Comparison of ENCODE assay signal across 8 cellular contexts in the genomic region with DNA sequence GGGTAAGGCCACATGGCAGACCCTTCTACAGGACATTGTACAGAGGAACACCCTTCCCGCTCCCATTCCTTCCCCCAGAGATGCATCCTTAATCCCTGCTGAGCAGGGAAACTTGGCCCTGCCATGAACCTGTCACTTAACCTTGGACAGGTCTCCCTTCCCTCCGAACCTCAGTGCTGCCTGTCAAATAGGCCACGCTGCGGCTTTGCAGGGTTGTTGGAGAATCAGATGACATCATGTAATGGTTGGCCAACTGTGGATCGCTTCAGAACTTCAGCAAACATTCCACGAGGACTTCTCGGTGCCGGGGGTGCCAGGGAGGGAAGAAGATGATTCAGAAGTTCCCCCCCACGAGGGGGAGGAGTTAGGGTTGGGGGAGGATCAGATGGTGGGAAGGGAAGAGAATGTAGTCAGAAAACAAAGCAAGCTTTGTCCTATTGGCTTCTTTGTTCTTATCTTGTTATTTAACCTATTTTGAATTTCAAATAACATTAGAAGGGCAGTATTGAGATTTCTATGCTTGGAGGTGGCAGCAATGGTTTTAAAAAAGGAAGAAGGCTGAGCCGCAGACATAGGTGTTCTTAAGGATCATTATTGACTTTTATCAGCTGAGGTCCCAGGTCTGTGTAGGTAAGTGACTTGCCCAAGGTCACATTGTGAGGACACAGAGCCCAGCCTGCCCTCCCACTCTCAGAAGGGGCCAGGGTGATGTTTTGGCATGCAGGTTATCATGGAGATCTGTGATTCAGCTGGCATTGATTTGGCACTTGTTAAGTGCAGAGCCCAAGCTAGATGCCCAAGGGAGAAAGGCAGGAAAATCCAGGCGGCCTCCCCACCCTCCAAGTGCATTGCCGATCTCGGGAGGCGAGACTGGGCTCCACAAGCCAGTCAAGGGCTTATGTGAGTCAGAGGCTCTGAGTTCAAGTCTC. TPM values are rescaled to one million over a fixed set of nuclear protein-coding genes. Genes with fewer than 3 reads are reported as not detected.
A peak's percentile ranks its signal among the peaks of the same experiment; 100 is the strongest.
DNase-seq lines count a peak whose midpoint lies in the region; ATAC-seq, FAIRE-seq and TF ChIP-seq lines count a peak whose summit lies in the region.

No MANE protein-coding gene starts in this region.

- peak overlapping the region; percentile 50 for H3K9ac ChIP-seq in HUES6 (ENCODE audit: low read length)

- H3K27me3 Mint-ChIP-seq in effector memory CD8-positive, alpha-beta T cell: peaks cover 37 to 73% of the 10 kb centered on the region in 2 donors

- no peak for FAIRE-seq in D721Med (lab: Jason Lieb, UNC)

- TF ChIP-seq CTCF in lower leg skin (IDR thresholded peaks at IDR 0.05) (no peak), tibial nerve (IDR thresholded peaks at IDR 0.05) (peak in 1 of 5 experiments; percentile 12), D721Med (IDR thresholded peaks at IDR 0.05; ENCODE audit: insufficient read depth, missing control alignments) (no peak)

- TF ChIP-seq POLR2A in lower leg skin (IDR thresholded peaks at IDR 0.05) (no peak), tibial nerve (IDR thresholded peaks at IDR 0.05) (no peak)

- 22 to 23% methylated on average over 14 of the region's 14 CpGs for WGBS in lower leg skin, 2 donors
- 20 to 22% methylated on average over 14 of the region's 14 CpGs for WGBS in tibial nerve, 2 donors

- H3K36me3 ChIP-seq in HUES6 (ENCODE audit: control insufficient read depth, insufficient read depth, low read length): peaks cover 17% of the 10 kb centered on the region; the same call in 1 of the 2 replicates
- H3K36me3 ChIP-seq in tibial nerve: peaks cover 0 to 25% (median 0%) of the 10 kb centered on the region in 3 donors

- no peak for ATAC-seq in HG02571 (IDR thresholded peaks at IDR 0.05; ENCODE audit: unreplicated experiment)
- no peak for ATAC-seq in effector memory CD8-positive, alpha-beta T cell (replicated peaks)

- H3K27me3 ChIP-seq in HUES6 (ENCODE audit: control insufficient read depth, insufficient read depth, low read length) (peaks cover 12% of the 10 kb centered on the region), tibial nerve (no peaks in the 10 kb centered on the region)

- H3K4me1 Mint-ChIP-seq in effector memory CD8-positive, alpha-beta T cell (ENCODE audit: low read depth in 2 of 2): peaks cover 26 to 37% of the 10 kb centered on the region in 2 donors

- no peak overlapping the region for H3K4me3 Mint-ChIP-seq in effector memory CD8-positive, alpha-beta T cell

- H3K4me1 ChIP-seq in HUES6 (ENCODE audit: control insufficient read depth, insufficient read depth, low read length): peaks cover 47% of the 10 kb centered on the region
- peaks cover 6 to 81% (median 64%) of the 10 kb centered on the region in 4 donors for H3K4me1 ChIP-seq in tibial nerve

- H3K9me3 Mint-ChIP-seq in effector memory CD8-positive, alpha-beta T cell: no peaks in the 10 kb centered on the region

- intact Hi-C loops in lower leg skin (cut with DNase I; ENCODE audit: low total_unique reads): loop anchor here (10.0 kb wide), 1 partner anchor 621 kb away; the partner anchor contains the start of gene PLA2G6

- peaks cover 8% of the 10 kb centered on the region for H3K36me3 Mint-ChIP-seq in effector memory CD8-positive, alpha-beta T cell (ENCODE audit: insufficient read depth)

- peak in 1 of 2 donors; percentile 90 for TF ChIP-seq EP300 in tibial nerve (IDR thresholded peaks at IDR 0.05)

- H3K27ac Mint-ChIP-seq in effector memory CD8-positive, alpha-beta T cell: no peak overlapping the region

- H3K27ac ChIP-seq in HUES6 (ENCODE audit: low read depth, low read length) (no peak overlapping the region), caudate nucleus (ENCODE audit: low read depth, low read length) (peak overlapping the region; percentile 96), tibial nerve (peak overlapping the region; percentile 97 to 100 (median 100))

- no peak overlapping the region; the same call in 1 of the 2 replicates for H3K4me3 ChIP-seq in HUES6 (ENCODE audit: low read depth, low read length)
- H3K4me3 ChIP-seq in lower leg skin (ENCODE audit: low read depth, poor library complexity, severe bottlenecking): no peak overlapping the region
- peak overlapping the region in 1 of 4 donors; percentile 3 for H3K4me3 ChIP-seq in tibial nerve

- H3K9me3 ChIP-seq in HUES6 (ENCODE audit: control insufficient read depth, insufficient read depth, low read depth, low read length) (no peaks in the 10 kb centered on the region), tibial nerve (no peaks in the 10 kb centered on the region)

- peak in 58 of 61 donors; percentile 40 to 92 (median 78) for DNase-seq in caudate nucleus (lab: John Stamatoyannopoulos, UW)
- peak; percentile 82 to 95 for DNase-seq in lower leg skin (ENCODE audit: low spot score in 2 of 2)
- peak; percentile 68 to 87 for DNase-seq in tibial nerve (ENCODE audit: low spot score in 2 of 2)
- no peak for DNase-seq in D721Med (ENCODE audit: insufficient read length, low spot score)
- DNase-seq in NCI-H2029 (lab: John Stamatoyannopoulos, UW): no peak
- DNase-seq in effector memory CD8-positive, alpha-beta T cell: no peak

RNA-seq across cellular contexts. Expression of gene CDC42EP1, which starts 3.1 kb away (rescaled TPM):
- 10 to 100 TPM; 44.4 to 80.1 (median 70.5) TPM for total RNA-seq in lower leg skin
- total RNA-seq in tibial nerve: 10 to 100 TPM; 28.4 to 53.4 (median 33.4) TPM

RNA-seq across cellular contexts. Expression of gene LGALS2, which starts 16.5 kb away (rescaled TPM):
- 1 to 10 TPM in 1 of 4 donors, not detected in 3; 1.4 TPM for total RNA-seq in lower leg skin
- not detected for total RNA-seq in tibial nerve

RNA-seq across cellular contexts. Expression of gene CARD10, which starts 44.2 kb away (rescaled TPM):
- total RNA-seq in lower leg skin (10 to 100 TPM; 13.2 to 22.5 (median 18.6) TPM), tibial nerve (10 to 100 TPM; 12.5 to 21.6 (median 17.0) TPM)

RNA-seq across cellular contexts. Expression of gene GGA1, which starts 45.2 kb away (rescaled TPM):
- total RNA-seq in lower leg skin (10 to 100 TPM; 50.3 to 66.0 (median 53.6) TPM), tibial nerve (10 to 100 TPM; 66.3 to 99.0 (median 77.2) TPM)

Comparison
In these comparisons a context has a peak if more than half of its experiments do, and no peak if none do; other contexts are left out.
1. DNase-seq: peak in caudate nucleus (58 of 61), lower leg skin (2 of 2) and tibial nerve (2 of 2); none in D721Med (single experiment), NCI-H2029 (single experiment) and effector memory CD8-positive, alpha-beta T cell (0 of 3).